11 cellular contexts compared by ENCODE assay signal in genomic region chr1:31787261-31787660, GRCh38. TPM values are rescaled to one million over a fixed set of nuclear protein-coding genes. Genes with fewer than 3 reads are reported as not detected.
DNase-seq lines count a peak whose midpoint lies in the region; ATAC-seq and TF ChIP-seq lines count a peak whose summit lies in the region.
"Had no signal": no experiment of that assay in that cellular context is flagged by ENCODE, and none has a peak within 500 bp of the region (broad histone marks: within the 10 kb centered on the region; RNA-seq: fewer than 3 reads in every experiment).

No MANE protein-coding gene starts in this region.

- H3K27ac Mint-ChIP-seq in MCF 10A (ENCODE audit: low read depth, unreplicated experiment) (peak overlapping the region; percentile 95), T-helper 17 cell (peak overlapping the region; percentile 92), immature natural killer cell (peak overlapping the region; percentile 94 to 99 (median 97)), type B pancreatic cell (peak overlapping the region; percentile 93)

- no peak overlapping the region for H2AFZ ChIP-seq in mammary epithelial cell (ENCODE audit: low read depth, low read length)

- dilution Hi-C loops in mammary epithelial cell (cut with HindIII; ENCODE audit: low sequenced_read_pairs) = no loop called here

- in situ Hi-C loops in mammary epithelial cell (cut with MboI; ENCODE audit: low sequenced_read_pairs in 2 of 2) = loop anchor here in 1 of 2 donors (25.0 kb wide), 2 partner anchors 225 to 350 kb away; no protein-coding TSS in a partner anchor

- H3K4me3 Mint-ChIP-seq in MCF 10A (ENCODE audit: unreplicated experiment) (peak overlapping the region; percentile 76), T-helper 17 cell (peak overlapping the region; percentile 92), immature natural killer cell (peak overlapping the region; percentile 95 to 97 (median 95)), type B pancreatic cell (peak overlapping the region; percentile 95)

- H3K9me3 ChIP-seq in mammary epithelial cell (replicated peaks; ENCODE audit: insufficient read depth, low read length) = no peaks in the 10 kb centered on the region
- H3K9me3 ChIP-seq in T-helper 17 cell (ENCODE audit: control insufficient read depth, low read length, poor library complexity, severe bottlenecking) = no peaks in the 10 kb centered on the region
- H3K9me3 ChIP-seq: left lung, thoracic aorta had no signal

- BruUV-seq in MCF 10A (replicated peaks; lab: Mats Ljungman, UMichigan) (no TSS peak), mammary epithelial cell (replicated peaks; lab: Mats Ljungman, UMichigan) (no TSS peak)

- no peaks in the 10 kb centered on the region for H3K36me3 ChIP-seq in mammary epithelial cell (ENCODE audit: insufficient read depth, low read length)
- H3K36me3 ChIP-seq: left lung, thoracic aorta had no signal

- H3K9me3 Mint-ChIP-seq in MCF 10A (ENCODE audit: unreplicated experiment) (no peaks in the 10 kb centered on the region), immature natural killer cell (no peaks in the 10 kb centered on the region), type B pancreatic cell (no peaks in the 10 kb centered on the region)

- peaks cover 13% of the 10 kb centered on the region for H3K4me1 ChIP-seq in mammary epithelial cell (ENCODE audit: insufficient read depth, low read length)

- no peaks in the 10 kb centered on the region for H3K27me3 ChIP-seq in mammary epithelial cell (ENCODE audit: insufficient read depth, low read length)

- H3K27ac ChIP-seq in mammary epithelial cell (ENCODE audit: insufficient read depth, low read depth, low read length) = no peak overlapping the region

- DNase-seq in MCF 10A (ENCODE audit: unreplicated experiment) (no peak), mammary epithelial cell (no peak), T-helper 17 cell (no peak), immature natural killer cell (no peak), type B pancreatic cell (ENCODE audit: extremely low spot score, unreplicated experiment) (no peak), NCI-H345 treated with DMSO at 0.1 percent for 48 hours (lab: John Stamatoyannopoulos, UW; ENCODE audit: unreplicated experiment) (no peak), NCI-H748 treated with DMSO at 0.1 percent for 48 hours (lab: John Stamatoyannopoulos, UW) (no peak)
- DNase-seq: stimulated activated CD4-positive, alpha-beta T cell treated with anti-CD3 and anti-CD28 coated beads, Interleukin-4, amount 100 ng/mL, for 4 hours had no signal

- CTCF ChIA-PET in MCF 10A (lab: Yijun Ruan, JAX) = interaction anchor here (0.5 to 5.1 kb wide), 5 partner anchors 13 to 223 kb away, joined by 3 to 56 read pairs (median 3); no protein-coding TSS in a partner anchor
- CTCF ChIA-PET in mammary epithelial cell (lab: Charles Lee; ENCODE audit: low non-redundant PET) = no interaction called here

- no peak overlapping the region for H3K4me2 ChIP-seq in mammary epithelial cell (ENCODE audit: insufficient read depth, low read depth, low read length)

- peaks cover 6% of the 10 kb centered on the region for H3K36me3 Mint-ChIP-seq in MCF 10A (ENCODE audit: insufficient read depth, unreplicated experiment)
- no peaks in the 10 kb centered on the region for H3K36me3 Mint-ChIP-seq in T-helper 17 cell (ENCODE audit: low read depth)
- no peaks in the 10 kb centered on the region for H3K36me3 Mint-ChIP-seq in immature natural killer cell
- no peaks in the 10 kb centered on the region for H3K36me3 Mint-ChIP-seq in type B pancreatic cell

- H3K4me3 ChIP-seq in mammary epithelial cell (replicated peaks in 1 of 3; ENCODE audit: insufficient read depth in 1 of 3, low read depth in 2 of 3, low read length in 3 of 3) = no peak overlapping the region

- WGBS in mammary epithelial cell (ENCODE audit: low coverage, missing lambda C conversion rate) = 89% methylated on average over 2 of the region's 3 CpGs

- intact Hi-C loops in MCF 10A (cut with micrococcal nuclease) (no loop called here), mammary epithelial cell (cut with micrococcal nuclease) (loop anchor here (5.0 kb wide), 1 partner anchor 210 kb away; the partner anchor contains the start of gene TINAGL1)

- no peaks in the 10 kb centered on the region for H4K20me1 ChIP-seq in mammary epithelial cell (ENCODE audit: insufficient read depth, low read length)

- ATAC-seq in T-helper 17 cell (no peak), GM19452 (IDR thresholded peaks at IDR 0.05; ENCODE audit: unreplicated experiment) (no peak)

- peaks cover 8% of the 10 kb centered on the region for H3K4me1 Mint-ChIP-seq in MCF 10A (ENCODE audit: insufficient read depth, unreplicated experiment)
- peaks cover 21% of the 10 kb centered on the region for H3K4me1 Mint-ChIP-seq in T-helper 17 cell
- peaks cover 10 to 17% of the 10 kb centered on the region in 2 donors for H3K4me1 Mint-ChIP-seq in immature natural killer cell
- H3K4me1 Mint-ChIP-seq in type B pancreatic cell (ENCODE audit: unreplicated experiment) = peaks cover 41% of the 10 kb centered on the region

- no peaks in the 10 kb centered on the region for H3K79me2 ChIP-seq in mammary epithelial cell (ENCODE audit: insufficient read depth, low read length)

- TF ChIP-seq CTCF in MCF 10A (IDR thresholded peaks at IDR 0.05; ENCODE audit: unreplicated experiment) (no peak), mammary epithelial cell (conservative IDR thresholded peaks at IDR 0.05 in 1 of 2, IDR thresholded peaks at IDR 0.05 in 1 of 2; ENCODE audit: extremely low read depth in 1 of 2, insufficient read depth in 1 of 2, low read depth in 1 of 2, low read length in 2 of 2) (no peak), type B pancreatic cell (conservative IDR thresholded peaks at IDR 0.05) (no peak)

- no peaks in the 10 kb centered on the region for H3K27me3 Mint-ChIP-seq in MCF 10A (ENCODE audit: insufficient read depth, unreplicated experiment)
- peaks cover 4% of the 10 kb centered on the region for H3K27me3 Mint-ChIP-seq in T-helper 17 cell
- peaks cover 5 to 12% (median 8%) of the 10 kb centered on the region in 3 donors for H3K27me3 Mint-ChIP-seq in immature natural killer cell (ENCODE audit: low read depth in 3 of 3)
- H3K27me3 Mint-ChIP-seq in type B pancreatic cell = peaks cover 4% of the 10 kb centered on the region

- H3K9ac ChIP-seq in mammary epithelial cell (ENCODE audit: insufficient read depth, low read length) = no peak overlapping the region

- POLR2A ChIA-PET in MCF 10A (lab: Yijun Ruan, JAX) = interaction anchor here (2.1 to 3.8 kb wide), 2 partner anchors 122 to 136 kb away, joined by 6 to 44 read pairs; no protein-coding TSS in a partner anchor

RNA-seq across cellular contexts. Expression of gene ADGRB2, which starts 23.1 kb away (rescaled TPM):
- total RNA-seq in MCF 10A (2022) (1.5 and 1.7 TPM in 2 replicates), mammary epithelial cell (1 to 10 TPM in 1 of 2 donors, under 1 TPM in 1; 0.83 to 3.8 TPM), T-helper 17 cell (1 to 10 TPM; 1.0 to 1.4 TPM), type B pancreatic cell (ENCODE audit: low replicate concordance) (3.2 and 14.2 TPM in 2 replicates)
- polyA plus RNA-seq in mammary epithelial cell (1.3 TPM), immature natural killer cell (1 to 10 TPM in 1 of 3 donors, under 1 TPM in 1, not detected in 1; 0.36 to 2.1 TPM)
- 0.83 TPM for polyA minus RNA-seq in mammary epithelial cell

RNA-seq across cellular contexts. Expression of gene SPOCD1, which starts 28.6 kb away (rescaled TPM):
- total RNA-seq in MCF 10A (2022) = 0.47 and 0.59 TPM in 2 replicates
- total RNA-seq in mammary epithelial cell = 10 to 100 TPM; 10.3 to 14.3 TPM
- polyA plus RNA-seq in mammary epithelial cell = 5.4 TPM
- polyA minus RNA-seq in mammary epithelial cell = 2.1 TPM
- total RNA-seq in T-helper 17 cell = 1 to 10 TPM in 1 of 2 donors, under 1 TPM in 1; 0.30 to 7.5 TPM
- polyA plus RNA-seq in immature natural killer cell = 1 to 10 TPM in 1 of 3 donors, under 1 TPM in 2; 0.24 to 2.5 (median 0.46) TPM
- 0.52 and 1.1 TPM in 2 replicates for total RNA-seq in type B pancreatic cell (ENCODE audit: low replicate concordance)
